ENCODE assay signal across 9 cellular contexts in genomic region chr5:96968074-96968473, GRCh38. TPM values are rescaled to one million over a fixed set of nuclear protein-coding genes. Genes with fewer than 3 reads are reported as not detected.
DNase-seq lines count a peak whose midpoint lies in the region; ATAC-seq and TF ChIP-seq lines count a peak whose summit lies in the region.
"Had no signal": no experiment of that assay in that cellular context is flagged by ENCODE, and none has a peak within 500 bp of the region (broad histone marks: within the 10 kb centered on the region; RNA-seq: fewer than 3 reads in every experiment).

No MANE protein-coding gene starts in this region.

- H3K36me3 ChIP-seq in MG63 (no peaks in the 10 kb centered on the region), BE2C (no peaks in the 10 kb centered on the region)

- DNase-seq in COLO829 (ENCODE audit: low spot score) (peak; percentile 23), MG63 (peak; percentile 58), dermis blood vessel endothelial cell (peak; percentile 83), BE2C (no peak), SIG-M5 (lab: John Stamatoyannopoulos, UW) (no peak), NCI-H2171 (lab: John Stamatoyannopoulos, UW) (no peak)
- DNase-seq in naive thymus-derived CD8-positive, alpha-beta T cell, result no peak
- no peak for DNase-seq in activated CD4-positive, alpha-beta T cell treated with anti-CD3 and anti-CD28 coated beads for 36 hours
- DNase-seq: DND-41 had no signal

- no peak overlapping the region for H3K4me3 ChIP-seq in MG63
- no peak overlapping the region for H3K4me3 ChIP-seq in BE2C (ENCODE audit: low read depth, low read length)

- no peaks in the 10 kb centered on the region for H3K27me3 Mint-ChIP-seq in naive thymus-derived CD8-positive, alpha-beta T cell
- no peaks in the 10 kb centered on the region for H3K27me3 Mint-ChIP-seq in activated CD4-positive, alpha-beta T cell treated with anti-CD3 and anti-CD28 coated beads for 36 hours

- CTCF ChIA-PET in activated CD4-positive, alpha-beta T cell treated with anti-CD3 and anti-CD28 coated beads for 36 hours (lab: Charles Lee), result no interaction called here

- peak overlapping the region in 2 of 10 donors; percentile 13 to 27 for H3K4me3 Mint-ChIP-seq in naive thymus-derived CD8-positive, alpha-beta T cell
- no peak overlapping the region for H3K4me3 Mint-ChIP-seq in activated CD4-positive, alpha-beta T cell treated with anti-CD3 and anti-CD28 coated beads for 36 hours

- ATAC-seq in naive thymus-derived CD8-positive, alpha-beta T cell, result no peak
- ATAC-seq in activated CD4-positive, alpha-beta T cell treated with anti-CD3 and anti-CD28 coated beads for 36 hours, result no peak

- H3K4me1 Mint-ChIP-seq in naive thymus-derived CD8-positive, alpha-beta T cell, result peaks cover 42 to 93% (median 83%) of the 10 kb centered on the region in 4 donors
- peaks cover 84% of the 10 kb centered on the region for H3K4me1 Mint-ChIP-seq in activated CD4-positive, alpha-beta T cell treated with anti-CD3 and anti-CD28 coated beads for 36 hours

- no peaks in the 10 kb centered on the region for H3K9me3 Mint-ChIP-seq in naive thymus-derived CD8-positive, alpha-beta T cell
- H3K9me3 Mint-ChIP-seq in activated CD4-positive, alpha-beta T cell treated with anti-CD3 and anti-CD28 coated beads for 36 hours (ENCODE audit: low read depth), result peaks cover 5% of the 10 kb centered on the region

- peaks cover 0 to 14% (median 6%) of the 10 kb centered on the region in 3 donors for H3K36me3 Mint-ChIP-seq in naive thymus-derived CD8-positive, alpha-beta T cell
- peaks cover 19% of the 10 kb centered on the region for H3K36me3 Mint-ChIP-seq in activated CD4-positive, alpha-beta T cell treated with anti-CD3 and anti-CD28 coated beads for 36 hours (ENCODE audit: low read depth)

- POLR2A ChIA-PET in naive thymus-derived CD8-positive, alpha-beta T cell (lab: Charles Lee), result no interaction called here
- POLR2A ChIA-PET in activated CD4-positive, alpha-beta T cell treated with anti-CD3 and anti-CD28 coated beads for 36 hours (lab: Charles Lee), result no interaction called here

- peak overlapping the region in 9 of 10 donors; percentile 12 to 92 (median 81) for H3K27ac Mint-ChIP-seq in naive thymus-derived CD8-positive, alpha-beta T cell
- no peak overlapping the region for H3K27ac Mint-ChIP-seq in activated CD4-positive, alpha-beta T cell treated with anti-CD3 and anti-CD28 coated beads for 36 hours

- no peaks in the 10 kb centered on the region for H3K9me3 ChIP-seq in MG63
- no peaks in the 10 kb centered on the region for H3K9me3 ChIP-seq in BE2C

- H3K4me1 ChIP-seq in BE2C, result peaks cover 13% of the 10 kb centered on the region

- TF ChIP-seq CTCF in BE2C (IDR thresholded peaks at IDR 0.05; ENCODE audit: low read depth, low read length), result no peak

- intact Hi-C loops in activated CD4-positive, alpha-beta T cell treated with anti-CD3 and anti-CD28 coated beads for 36 hours (cut with DNase I, micrococcal nuclease), result loop anchor here (5.0 to 10.0 kb wide), 2 partner anchors 303 to 1096 kb away; partner anchors contain the start of gene CAST (in 1 of the 2)

- H3K27me3 ChIP-seq in MG63, result no peaks in the 10 kb centered on the region
- no peaks in the 10 kb centered on the region for H3K27me3 ChIP-seq in BE2C

RNA-seq across cellular contexts. Expression of gene LNPEP, which starts 32.2 kb away (rescaled TPM):
- total RNA-seq in MG63 (2014; rRNA removed; shearing (Covaris generic); ENCODE audit: low replicate concordance), result 21.4 and 24.2 TPM in 2 replicates
- total RNA-seq in dermis blood vessel endothelial cell, result 48.3 and 57.9 TPM in 2 replicates
- total RNA-seq in naive thymus-derived CD8-positive, alpha-beta T cell, result 100 to 1,000 TPM; 105 to 107 TPM
- 10 to 100 TPM; 50.9 to 61.7 (median 52.4) TPM for polyA plus RNA-seq in naive thymus-derived CD8-positive, alpha-beta T cell
- polyA plus RNA-seq in BE2C (2012; ENCODE audit: insufficient read depth, insufficient read length, low read depth), result 4.8 TPM
- total RNA-seq in activated CD4-positive, alpha-beta T cell treated with anti-CD3 and anti-CD28 coated beads for 36 hours, result 10 to 100 TPM; 45.8 to 46.7 TPM

Comparison
In these comparisons a context has a peak if more than half of its experiments do, and no peak if none do; other contexts are left out.
1. DNase-seq: peak in COLO829 (single experiment), MG63 (single experiment) and dermis blood vessel endothelial cell (single experiment); none in naive thymus-derived CD8-positive, alpha-beta T cell (0 of 10), BE2C (single experiment), activated CD4-positive, alpha-beta T cell treated with anti-CD3 and anti-CD28 coated beads for 36 hours (single experiment), SIG-M5 (single experiment) and NCI-H2171 (single experiment).